ENCODE assay signal across 11 cellular contexts in genomic region chr3:167814441-167814951, GRCh38.
A peak's percentile ranks its signal among the peaks of the same experiment; 100 is the strongest.
DNase-seq lines count a peak whose midpoint lies in the region; ATAC-seq and TF ChIP-seq lines count a peak whose summit lies in the region.
"Had no signal": no experiment of that assay in that cellular context is flagged by ENCODE, and none has a peak within 500 bp of the region (broad histone marks: within the 10 kb centered on the region; RNA-seq: fewer than 3 reads in every experiment).

No MANE protein-coding gene starts in this region.

- H3K9ac ChIP-seq in IMR-90 (ENCODE audit: low read depth, low read length) (no peak overlapping the region), neural progenitor cell (no peak overlapping the region)

- ATAC-seq in IMR-90 (ENCODE audit: low read depth) = no peak
- no peak for ATAC-seq in GM21723 (IDR thresholded peaks at IDR 0.05; ENCODE audit: unreplicated experiment)
- ATAC-seq in HG02970 (IDR thresholded peaks at IDR 0.05; ENCODE audit: low FRiP score, unreplicated experiment) = no peak
- ATAC-seq: activated CD4-positive, alpha-beta T cell treated with anti-CD3 and anti-CD28 coated beads for 36 hours had no signal

- H4K20me1 ChIP-seq in IMR-90 (ENCODE audit: insufficient read depth, low read length) (no peaks in the 10 kb centered on the region), neural progenitor cell (ENCODE audit: low read depth) (no peaks in the 10 kb centered on the region)

- no peak overlapping the region for H3K56ac ChIP-seq in IMR-90 (ENCODE audit: extremely low read depth, insufficient read depth, low read length)

- H4K5ac ChIP-seq in IMR-90 (ENCODE audit: low read depth, low read length) = no peak overlapping the region

- H3K4me1 Mint-ChIP-seq in neural progenitor cell = no peaks in the 10 kb centered on the region
- H3K4me1 Mint-ChIP-seq: activated CD4-positive, alpha-beta T cell treated with anti-CD3 and anti-CD28 coated beads for 36 hours; memory B cell had no signal

- H3K4me1 ChIP-seq in IMR-90 (ENCODE audit: control insufficient read depth, insufficient read depth, low read length) = peaks cover 2% of the 10 kb centered on the region; the same call in 1 of the 2 replicates
- H3K4me1 ChIP-seq in left ventricle myocardium inferior = peaks cover 33% of the 10 kb centered on the region
- H3K4me1 ChIP-seq in neural progenitor cell = no peaks in the 10 kb centered on the region

- TF ChIP-seq POLR2A in IMR-90 (IDR thresholded peaks at IDR 0.05; ENCODE audit: low read depth, low read length) = no peak

- BruUV-seq in IMR-90 (replicated peaks; lab: Mats Ljungman, UMichigan) = no TSS peak

- in situ Hi-C loops in IMR-90 (cut with MboI; ENCODE audit: low sequenced_read_pairs) = no loop called here

- 0% methylated on average over 3 of the region's 4 CpGs; no CpG with 5 or more reads in 1 of the 2 experiments for WGBS in IMR-90 (ENCODE audit: extremely low coverage in 2 of 2, insufficient read length in 1 of 2), 2 experiments

- H3K36me3 ChIP-seq in IMR-90 (ENCODE audit: control insufficient read depth, insufficient read depth, low read length) (no peaks in the 10 kb centered on the region), left ventricle myocardium inferior (no peaks in the 10 kb centered on the region), neural progenitor cell (no peaks in the 10 kb centered on the region)

- no peaks in the 10 kb centered on the region for H3K27me3 ChIP-seq in IMR-90 (ENCODE audit: control insufficient read depth, insufficient read depth, low read length)
- H3K27me3 ChIP-seq in left ventricle myocardium inferior (ENCODE audit: low read depth) = no peaks in the 10 kb centered on the region
- H3K27me3 ChIP-seq in neural progenitor cell = no peaks in the 10 kb centered on the region

- no peak overlapping the region for H3K4me3 Mint-ChIP-seq in neural progenitor cell
- H3K4me3 Mint-ChIP-seq: activated CD4-positive, alpha-beta T cell treated with anti-CD3 and anti-CD28 coated beads for 36 hours; memory B cell had no signal

- no peaks in the 10 kb centered on the region for H3K36me3 Mint-ChIP-seq in neural progenitor cell

- H3K14ac ChIP-seq in IMR-90 (replicated peaks; ENCODE audit: low read depth, low read length) = no peak overlapping the region

- H2AFZ ChIP-seq in IMR-90 (replicated peaks; ENCODE audit: low read length, poor library complexity) = no peak overlapping the region
- H2AFZ ChIP-seq in neural progenitor cell (replicated peaks) = no peak overlapping the region

- intact Hi-C loops in IMR-90 (cut with micrococcal nuclease) = no loop called here
- intact Hi-C loops in left ventricle myocardium inferior (cut with micrococcal nuclease) = no loop called here

- POLR2A ChIA-PET in IMR-90 (lab: Charles Lee; ENCODE audit: unreplicated experiment) = no interaction called here

- no peak overlapping the region for H2BK5ac ChIP-seq in IMR-90 (ENCODE audit: low read depth, low read length, poor library complexity, severe bottlenecking)

- no peaks in the 10 kb centered on the region for H3F3A ChIP-seq in neural progenitor cell (ENCODE audit: low read depth)

- H3K27ac ChIP-seq in IMR-90 (ENCODE audit: insufficient read depth, low read length) = no peak overlapping the region
- peak overlapping the region; percentile 86 for H3K27ac ChIP-seq in angular gyrus (ENCODE audit: low read depth, low read length)
- peak overlapping the region; percentile 73 for H3K27ac ChIP-seq in left ventricle myocardium inferior (replicated peaks)
- no peak overlapping the region for H3K27ac ChIP-seq in neural progenitor cell

- no peak overlapping the region for H3K4ac ChIP-seq in IMR-90 (ENCODE audit: low read depth, low read length)

- no peak for TF ChIP-seq RAD21 in IMR-90 (IDR thresholded peaks at IDR 0.05; ENCODE audit: low read length)

- H2BK120ac ChIP-seq in IMR-90 (ENCODE audit: low read depth, low read length) = no peak overlapping the region

- dilution Hi-C loops in IMR-90 (cut with HindIII; ENCODE audit: low sequenced_read_pairs, unreplicated experiment) = no loop called here

- DNase-seq in IMR-90 (peak; percentile 11), left ventricle myocardium inferior (no peak), stromal cell of bone marrow (ENCODE audit: low read depth) (peak; percentile 86), neural progenitor cell (ENCODE audit: low spot score) (no peak)
- DNase-seq in stimulated activated CD4-positive, alpha-beta T cell treated with anti-CD3 and anti-CD28 coated beads, Interleukin-4, amount 100 ng/mL, for 24 hours = no peak
- DNase-seq: activated CD4-positive, alpha-beta T cell treated with anti-CD3 and anti-CD28 coated beads for 36 hours; NCI-H2171 treated with DMSO at 0.1 percent for 48 hours had no signal

- H3K9me3 ChIP-seq in IMR-90 (ENCODE audit: control insufficient read depth, insufficient read depth, low read length) (no peaks in the 10 kb centered on the region), left ventricle myocardium inferior (replicated peaks) (no peaks in the 10 kb centered on the region), neural progenitor cell (ENCODE audit: low read depth) (no peaks in the 10 kb centered on the region)

- no peak overlapping the region for H3K18ac ChIP-seq in IMR-90 (ENCODE audit: low read depth, low read length)

- H3K4me3 ChIP-seq in IMR-90 (ENCODE audit: insufficient read depth, low read depth, low read length) (no peak overlapping the region), left ventricle myocardium inferior (peak overlapping the region; percentile 10), neural progenitor cell (no peak overlapping the region)

- H2AK9ac ChIP-seq in IMR-90 (replicated peaks; ENCODE audit: low read depth, low read length, poor library complexity) = no peak overlapping the region

- no peak overlapping the region for H3K23ac ChIP-seq in IMR-90 (ENCODE audit: low read depth, low read length)

- TF ChIP-seq CTCF in IMR-90 (conservative IDR thresholded peaks at IDR 0.05; ENCODE audit: low read depth, low read length) (no peak), left ventricle myocardium inferior (IDR thresholded peaks at IDR 0.05; ENCODE audit: borderline replicate concordance) (peak; percentile 27), neural progenitor cell (IDR thresholded peaks at IDR 0.05) (no peak)

- no peak overlapping the region for H2BK15ac ChIP-seq in IMR-90 (ENCODE audit: low read depth, low read length)

- H3K27ac Mint-ChIP-seq in neural progenitor cell = no peak overlapping the region
- H3K27ac Mint-ChIP-seq: activated CD4-positive, alpha-beta T cell treated with anti-CD3 and anti-CD28 coated beads for 36 hours; memory B cell had no signal

- no peak overlapping the region for H3K4me2 ChIP-seq in IMR-90 (ENCODE audit: low read depth, low read length)
- no peak overlapping the region for H3K4me2 ChIP-seq in neural progenitor cell

- H3K9me1 ChIP-seq in IMR-90 (ENCODE audit: insufficient read depth, low read length) = no peaks in the 10 kb centered on the region

- no peaks in the 10 kb centered on the region for H3K79me1 ChIP-seq in IMR-90 (ENCODE audit: low read depth in 1 of 2, low read length in 2 of 2)

- H3K79me2 ChIP-seq in neural progenitor cell (ENCODE audit: low read depth) = no peaks in the 10 kb centered on the region

- no peaks in the 10 kb centered on the region for H3K9me3 Mint-ChIP-seq in neural progenitor cell
- H3K9me3 Mint-ChIP-seq: memory B cell had no signal

- H2AK5ac ChIP-seq in IMR-90 (ENCODE audit: low read depth, low read length) = no peak overlapping the region

- CTCF ChIA-PET in IMR-90 (lab: Yijun Ruan, JAX) = no interaction called here

- H3K27me3 Mint-ChIP-seq in neural progenitor cell (ENCODE audit: insufficient read depth, low read depth) = no peaks in the 10 kb centered on the region
- H3K27me3 Mint-ChIP-seq: activated CD4-positive, alpha-beta T cell treated with anti-CD3 and anti-CD28 coated beads for 36 hours; memory B cell had no signal

- H4K91ac ChIP-seq in IMR-90 (ENCODE audit: insufficient read depth, low read depth, low read length) = no peak overlapping the region

- no peak overlapping the region for H2BK20ac ChIP-seq in IMR-90 (ENCODE audit: low read depth, low read length)

- H4K8ac ChIP-seq in IMR-90 (ENCODE audit: low read depth in 2 of 2, low read length in 2 of 2) = no peak overlapping the region

TF ChIP-seq in IMR-90, 13 proteins besides CTCF, POLR2A, EP300 and RAD21:
- no peak for TF ChIP-seq CEBPB (IDR thresholded peaks at IDR 0.05; ENCODE audit: low read depth, low read length)
- TF ChIP-seq SMC3 (IDR thresholded peaks at IDR 0.05; ENCODE audit: low read depth, low read length) = no peak
- no peak for TF ChIP-seq CHD1 (IDR thresholded peaks at IDR 0.05; ENCODE audit: low read depth, low read length)
- TF ChIP-seq MAZ (IDR thresholded peaks at IDR 0.05; ENCODE audit: borderline replicate concordance, low read depth, low read length) = no peak
- TF ChIP-seq, protein P1, sequence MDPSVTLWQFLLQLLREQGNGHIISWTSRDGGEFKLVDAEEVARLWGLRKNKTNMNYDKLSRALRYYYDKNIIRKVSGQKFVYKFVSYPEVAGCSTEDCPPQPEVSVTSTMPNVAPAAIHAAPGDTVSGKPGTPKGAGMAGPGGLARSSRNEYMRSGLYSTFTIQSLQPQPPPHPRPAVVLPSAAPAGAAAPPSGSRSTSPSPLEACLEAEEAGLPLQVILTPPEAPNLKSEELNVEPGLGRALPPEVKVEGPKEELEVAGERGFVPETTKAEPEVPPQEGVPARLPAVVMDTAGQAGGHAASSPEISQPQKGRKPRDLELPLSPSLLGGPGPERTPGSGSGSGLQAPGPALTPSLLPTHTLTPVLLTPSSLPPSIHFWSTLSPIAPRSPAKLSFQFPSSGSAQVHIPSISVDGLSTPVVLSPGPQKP (IDR thresholded peaks at IDR 0.05; ENCODE audit: borderline replicate concordance, low read depth, low read length) = no peak
- no peak for TF ChIP-seq NFE2L2 (IDR thresholded peaks at IDR 0.05; ENCODE audit: low read depth, low read length)
- no peak for TF ChIP-seq MAFK (IDR thresholded peaks at IDR 0.05; ENCODE audit: low read depth, low read length)
- TF ChIP-seq, protein P2, sequence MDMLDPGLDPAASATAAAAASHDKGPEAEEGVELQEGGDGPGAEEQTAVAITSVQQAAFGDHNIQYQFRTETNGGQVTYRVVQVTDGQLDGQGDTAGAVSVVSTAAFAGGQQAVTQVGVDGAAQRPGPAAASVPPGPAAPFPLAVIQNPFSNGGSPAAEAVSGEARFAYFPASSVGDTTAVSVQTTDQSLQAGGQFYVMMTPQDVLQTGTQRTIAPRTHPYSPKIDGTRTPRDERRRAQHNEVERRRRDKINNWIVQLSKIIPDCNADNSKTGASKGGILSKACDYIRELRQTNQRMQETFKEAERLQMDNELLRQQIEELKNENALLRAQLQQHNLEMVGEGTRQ (IDR thresholded peaks at IDR 0.05; ENCODE audit: low read depth, low read length) = no peak

Comparison
In these comparisons a context has a peak if more than half of its experiments do, and no peak if none do; other contexts are left out.
1. DNase-seq: peak in IMR-90 (single experiment) and stromal cell of bone marrow (single experiment); none in left ventricle myocardium inferior (single experiment), neural progenitor cell (single experiment) and stimulated activated CD4-positive, alpha-beta T cell treated with anti-CD3 and anti-CD28 coated beads, Interleukin-4, amount 100 ng/mL, for 24 hours (single experiment).
2. H3K27ac ChIP-seq: peak in angular gyrus (single experiment) and left ventricle myocardium inferior (single experiment); none in IMR-90 (single experiment) and neural progenitor cell (single experiment).